11 cellular contexts compared by ENCODE assay signal in the genomic region with DNA sequence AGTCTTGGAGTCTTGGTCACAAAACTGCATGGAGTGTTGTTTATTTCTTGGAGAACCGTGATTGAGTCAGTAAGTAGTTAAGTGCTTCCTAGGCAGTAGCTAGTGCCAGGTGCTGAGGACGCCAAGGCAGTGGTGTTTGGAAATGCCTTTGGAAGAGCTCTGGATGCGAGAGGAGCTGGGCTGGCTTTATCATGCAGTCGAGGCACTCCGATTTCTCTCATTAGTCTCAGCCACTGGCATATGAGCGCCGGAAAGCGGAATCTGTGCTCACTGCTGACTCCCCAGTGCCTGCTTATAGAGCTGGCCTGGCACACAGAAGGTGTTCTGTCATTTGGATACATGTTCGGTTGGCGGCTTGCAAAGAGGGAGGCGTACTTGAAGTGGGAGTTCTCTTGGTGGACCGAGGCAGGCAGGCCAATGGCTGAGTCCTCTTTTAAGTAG. TPM values are rescaled to one million over a fixed set of nuclear protein-coding genes. Genes with fewer than 3 reads are reported as not detected.
DNase-seq lines count a peak whose midpoint lies in the region; TF ChIP-seq lines count a peak whose summit lies in the region.
"Had no signal": no experiment of that assay in that cellular context is flagged by ENCODE, and none has a peak within 500 bp of the region (broad histone marks: within the 10 kb centered on the region; RNA-seq: fewer than 3 reads in every experiment).

No MANE protein-coding gene starts in this region.

- H2BK15ac ChIP-seq in mesendoderm (replicated peaks; ENCODE audit: low read depth), result no peak overlapping the region

- no peak overlapping the region for H3K4me3 ChIP-seq in AG10803 (ENCODE audit: low read length)
- peak overlapping the region; percentile 82 for H3K4me3 ChIP-seq in NB4 (ENCODE audit: low read depth, low read length)
- no peak overlapping the region for H3K4me3 ChIP-seq in fibroblast of mammary gland (ENCODE audit: control insufficient read depth, low read depth, low read length)
- no peak overlapping the region for H3K4me3 ChIP-seq in mesendoderm (ENCODE audit: low read length)
- H3K4me3 ChIP-seq: smooth muscle cell had no signal

- H4K8ac ChIP-seq in mesendoderm (ENCODE audit: low read depth, low read length), result no peak overlapping the region

- H3K36me3 ChIP-seq in mesendoderm (ENCODE audit: control insufficient read depth, insufficient read depth, low read length), result no peaks in the 10 kb centered on the region

- H4K5ac ChIP-seq in mesendoderm (ENCODE audit: low read length), result no peak overlapping the region

- H3K23ac ChIP-seq in mesendoderm (ENCODE audit: low read length), result no peak overlapping the region

- no peaks in the 10 kb centered on the region for H3K27me3 ChIP-seq in mesendoderm (ENCODE audit: insufficient read depth, low read length, poor library complexity)

- no peak overlapping the region for H3K9ac ChIP-seq in mesendoderm (ENCODE audit: low read length)

- H2BK120ac ChIP-seq in mesendoderm (ENCODE audit: low read depth, low read length), result no peak overlapping the region

- no CpG with 5 or more reads among the region's 12 CpGs for WGBS in mesendoderm (ENCODE audit: extremely low coverage, insufficient coverage, low lambda C conversion rate)

- no peaks in the 10 kb centered on the region for H3K79me1 ChIP-seq in mesendoderm (ENCODE audit: low read length)

- H3K79me2 ChIP-seq in mesendoderm (ENCODE audit: control insufficient read depth, insufficient read depth, low read length), result no peaks in the 10 kb centered on the region

- H3K4ac ChIP-seq in mesendoderm (ENCODE audit: low read depth, low read length), result no peak overlapping the region

- no peak overlapping the region for H2BK5ac ChIP-seq in mesendoderm (ENCODE audit: low read length)

- no peak overlapping the region for H3K56ac ChIP-seq in mesendoderm (ENCODE audit: low read length)

- DNase-seq in AG10803 (ENCODE audit: low read depth), result peak; percentile 31
- peak; percentile 25 for DNase-seq in NB4 (ENCODE audit: low read depth)
- DNase-seq in fibroblast of mammary gland (ENCODE audit: low read depth), result peak; percentile 9
- DNase-seq in posterior vena cava (ENCODE audit: low spot score), result peak; percentile 79
- no peak for DNase-seq in effector CD8-positive, alpha-beta T cell (lab: John Stamatoyannopoulos, UW)
- no peak for DNase-seq in stimulated activated CD4-positive, alpha-beta T cell treated with anti-CD3 and anti-CD28 coated beads, Interleukin-15, amount 100 ng/mL, for 24 hours
- no peak for DNase-seq in NCI-H2196 treated with DMSO at 0.1 percent for 48 hours (lab: John Stamatoyannopoulos, UW; ENCODE audit: unreplicated experiment)
- no peak for DNase-seq in mesendoderm
- DNase-seq: activated CD4-positive, alpha-beta T cell treated with anti-CD3 and anti-CD28 coated beads, Interleukin-2, amount 10 ng/mL, durations not matched to agents 24 days and 14 days had no signal

- H2AK5ac ChIP-seq in mesendoderm (ENCODE audit: low read length), result no peak overlapping the region

- H3K18ac ChIP-seq in mesendoderm (ENCODE audit: low read length), result no peak overlapping the region

- TF ChIP-seq CTCF in AG10803 (conservative IDR thresholded peaks at IDR 0.05; ENCODE audit: low read length) (no peak), NB4 (IDR thresholded peaks at IDR 0.05; ENCODE audit: low read depth, low read length) (no peak), fibroblast of mammary gland (conservative IDR thresholded peaks at IDR 0.05; ENCODE audit: control insufficient read depth, insufficient read depth, low read depth, low read length) (no peak)

- no peak for TF ChIP-seq POLR2A in NB4 (IDR thresholded peaks at IDR 0.05; ENCODE audit: extremely low read depth, insufficient read length)

- H3K4me2 ChIP-seq in mesendoderm (ENCODE audit: low read length), result no peak overlapping the region

- H3K27ac ChIP-seq in mesendoderm (ENCODE audit: low read depth, low read length), result no peak overlapping the region

- peaks cover 5% of the 10 kb centered on the region for H3K4me1 ChIP-seq in mesendoderm (ENCODE audit: control insufficient read depth, low read depth, low read length)

- intact Hi-C loops in posterior vena cava (cut with DNase I), result loop anchor here (5.0 to 10.0 kb wide), 3 partner anchors 75 to 1595 kb away; no protein-coding TSS in a partner anchor

RNA-seq across cellular contexts. Expression of a gene that starts 3.6 kb away (rescaled TPM):
- 10 to 100 TPM in 1 of 2 donors, 1 to 10 TPM in 1; 3.6 to 12.4 TPM for total RNA-seq in posterior vena cava
- 0.18 TPM for polyA plus RNA-seq in mesendoderm (2013, experiment 1 of 2)
- polyA plus RNA-seq in mesendoderm (2013, experiment 2 of 2), result 0.22 TPM
- total RNA-seq: MCF 10A had no signal

Comparison
In these comparisons a context has a peak if more than half of its experiments do, and no peak if none do; other contexts are left out.
1. DNase-seq: peak in AG10803 (single experiment), NB4 (single experiment), fibroblast of mammary gland (single experiment) and posterior vena cava (single experiment); none in effector CD8-positive, alpha-beta T cell (single experiment), stimulated activated CD4-positive, alpha-beta T cell treated with anti-CD3 and anti-CD28 coated beads, Interleukin-15, amount 100 ng/mL, for 24 hours (single experiment), NCI-H2196 treated with DMSO at 0.1 percent for 48 hours (single experiment) and mesendoderm (single experiment).